ENCODE assay signal across 8 cellular contexts in the genomic region with DNA sequence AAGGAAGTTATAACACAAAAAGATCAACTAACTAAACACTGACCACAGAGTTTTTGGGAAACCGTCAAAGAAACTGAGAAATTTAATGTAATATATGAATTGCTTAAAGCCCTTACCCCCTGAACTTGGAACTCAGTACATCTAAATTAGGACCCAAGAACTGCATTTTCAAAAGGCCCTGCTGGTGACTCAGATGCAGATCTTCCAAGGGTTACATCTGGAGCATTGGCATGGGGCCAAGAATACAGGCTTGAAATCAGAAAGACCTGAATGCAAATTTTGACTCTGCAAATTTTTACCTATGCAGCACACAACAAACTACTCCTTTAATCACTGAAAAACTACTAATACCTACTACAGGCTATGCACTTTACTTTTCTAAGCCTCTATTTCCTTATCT. TPM values are rescaled to one million over a fixed set of nuclear protein-coding genes. Genes with fewer than 3 reads are reported as not detected.
DNase-seq lines count a peak whose midpoint lies in the region; ATAC-seq and TF ChIP-seq lines count a peak whose summit lies in the region.

No MANE protein-coding gene starts in this region.

- H3K36me3 ChIP-seq in SJCRH30 (peaks cover 3% of the 10 kb centered on the region; the same call in 1 of the 2 replicates), kidney epithelial cell (ENCODE audit: control insufficient read depth, insufficient read depth, low read length) (no peaks in the 10 kb centered on the region)

- TF ChIP-seq CTCF in kidney epithelial cell (IDR thresholded peaks at IDR 0.05; ENCODE audit: insufficient read depth, low read length, poor library complexity, severe bottlenecking), result no peak

- no peak overlapping the region for H3K27ac ChIP-seq in SJCRH30

- POLR2A ChIA-PET in HEK293T (lab: Yijun Ruan, JAX), result no interaction called here

- H3K4me3 ChIP-seq in SJCRH30, result no peak overlapping the region
- H3K4me3 ChIP-seq in kidney epithelial cell (ENCODE audit: low read depth, low read length), result no peak overlapping the region

- CTCF ChIA-PET in HEK293T (lab: Yijun Ruan, JAX), result no interaction called here

- DNase-seq in DMS 273 treated with DMSO at 0.1 percent for 48 hours (lab: John Stamatoyannopoulos, UW) (peak; percentile 17), HEK293T (ENCODE audit: extremely low spot score) (peak; percentile 41), SJCRH30 (peak; percentile 37 to 63), kidney epithelial cell (ENCODE audit: low read depth) (peak; percentile 32)
- DNase-seq in activated CD4-positive, alpha-beta T cell treated with anti-CD3 and anti-CD28 coated beads for 4 hours, result no peak

- H3K27me3 ChIP-seq in SJCRH30 (no peaks in the 10 kb centered on the region), kidney epithelial cell (ENCODE audit: control insufficient read depth, insufficient read depth, low read length) (no peaks in the 10 kb centered on the region)

- H3K9me3 ChIP-seq in SJCRH30 (replicated peaks), result no peaks in the 10 kb centered on the region

- ATAC-seq in HG03521 (IDR thresholded peaks at IDR 0.05; ENCODE audit: unreplicated experiment) (no peak), HG03439 (IDR thresholded peaks at IDR 0.05; ENCODE audit: unreplicated experiment) (no peak), GM19455 (IDR thresholded peaks at IDR 0.05; ENCODE audit: unreplicated experiment) (no peak)

- H3K4me1 ChIP-seq in SJCRH30, result 0 out of 2 replicates have a peak, but pooled peaks cover 4% of the 10 kb centered on the region

TF ChIP-seq in HEK293T, 16 proteins besides CTCF, POLR2A, EP300 and RAD21:
- no peak for TF ChIP-seq L3MBTL2 (conservative IDR thresholded peaks at IDR 0.05)
- no peak for TF ChIP-seq CTBP1 (IDR thresholded peaks at IDR 0.05; ENCODE audit: borderline replicate concordance)
- TF ChIP-seq FOXK2 (IDR thresholded peaks at IDR 0.05), result no peak
- TF ChIP-seq, protein P1, sequence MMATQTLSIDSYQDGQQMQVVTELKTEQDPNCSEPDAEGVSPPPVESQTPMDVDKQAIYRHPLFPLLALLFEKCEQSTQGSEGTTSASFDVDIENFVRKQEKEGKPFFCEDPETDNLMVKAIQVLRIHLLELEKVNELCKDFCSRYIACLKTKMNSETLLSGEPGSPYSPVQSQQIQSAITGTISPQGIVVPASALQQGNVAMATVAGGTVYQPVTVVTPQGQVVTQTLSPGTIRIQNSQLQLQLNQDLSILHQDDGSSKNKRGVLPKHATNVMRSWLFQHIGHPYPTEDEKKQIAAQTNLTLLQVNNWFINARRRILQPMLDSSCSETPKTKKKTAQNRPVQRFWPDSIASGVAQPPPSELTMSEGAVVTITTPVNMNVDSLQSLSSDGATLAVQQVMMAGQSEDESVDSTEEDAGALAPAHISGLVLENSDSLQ (IDR thresholded peaks at IDR 0.05), result no peak
- no peak for TF ChIP-seq LEF1 (IDR thresholded peaks at IDR 0.05; ENCODE audit: borderline replicate concordance)

RNA-seq across cellular contexts. Expression of a gene that starts 43.9 kb away (rescaled TPM):
- 11.9 and 13.3 TPM in 2 replicates for total RNA-seq in SJCRH30 (2014; rRNA removed; shearing (Covaris generic))
- total RNA-seq in kidney epithelial cell, result 6.6 TPM in 2 replicates

RNA-seq across cellular contexts. Expression of a gene that starts 51.7 kb away (rescaled TPM):
- 31.8 and 35.2 TPM in 2 replicates for total RNA-seq in SJCRH30 (2014; rRNA removed; shearing (Covaris generic))
- 30.3 and 30.6 TPM in 2 replicates for total RNA-seq in kidney epithelial cell

Comparison
In these comparisons a context has a peak if more than half of its experiments do, and no peak if none do; other contexts are left out.
1. DNase-seq: peak in DMS 273 treated with DMSO at 0.1 percent for 48 hours (single experiment), HEK293T (single experiment), SJCRH30 (2 of 2) and kidney epithelial cell (single experiment); none in activated CD4-positive, alpha-beta T cell treated with anti-CD3 and anti-CD28 coated beads for 4 hours (0 of 2).